In the genomic region with DNA sequence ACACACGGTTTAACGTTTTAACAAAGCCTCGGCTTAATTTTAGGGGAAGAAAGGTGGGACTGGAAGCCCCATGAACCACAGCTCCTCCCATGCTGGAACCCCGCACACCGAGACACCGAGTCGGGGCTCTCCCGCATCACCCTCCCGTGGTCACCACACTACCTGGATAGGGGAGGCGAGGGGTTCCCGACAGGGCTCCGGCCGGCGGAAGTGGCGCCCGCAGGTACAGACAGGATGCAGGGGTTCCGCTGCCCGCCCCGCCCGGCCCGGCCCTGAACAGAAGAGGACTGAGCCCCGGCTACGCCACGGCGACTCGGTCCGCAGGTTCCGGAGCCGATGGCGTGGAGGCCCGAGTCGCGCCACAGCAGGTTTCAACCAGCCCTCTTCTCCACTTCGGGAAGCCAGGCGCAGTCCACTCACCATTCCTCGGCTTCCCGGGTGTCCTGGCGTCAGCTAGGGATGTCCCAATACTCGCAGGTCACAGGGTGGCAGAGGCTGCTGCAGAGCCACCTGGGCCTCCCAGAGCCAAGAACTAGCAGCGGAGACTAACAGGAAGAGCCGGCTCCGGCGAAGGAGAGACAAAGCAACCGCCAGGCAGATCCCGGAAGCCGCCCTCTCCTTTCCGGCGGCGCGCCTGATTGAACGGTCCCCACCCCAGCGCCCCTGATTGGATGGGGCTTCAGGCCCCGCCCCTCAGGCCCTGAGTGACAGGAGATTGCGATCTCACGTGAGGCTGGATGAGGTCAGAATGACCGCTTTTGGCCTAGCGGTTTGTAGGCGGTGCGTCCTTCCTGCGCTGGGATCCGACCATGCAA, we compare ENCODE assay signal across 7 cellular contexts.
DNase-seq lines count a peak whose midpoint lies in the region; ATAC-seq and TF ChIP-seq lines count a peak whose summit lies in the region.

A gene (minus strand): TSS at position 580 of the 815 bp plus-strand sequence. CDS start 157 bp downstream, at position 423.

- ATAC-seq in GM18508 (IDR thresholded peaks at IDR 0.05; ENCODE audit: insufficient read depth, unreplicated experiment) = peak; percentile 98
- ATAC-seq in HG02981 (IDR thresholded peaks at IDR 0.05; ENCODE audit: unreplicated experiment) = peak; percentile 100

- in situ Hi-C loops in astrocyte of the cerebellum (cut with HindIII; ENCODE audit: low sequenced_read_pairs) = no loop called here

- H3K4me3 ChIP-seq in astrocyte of the cerebellum (ENCODE audit: low read depth, low read length) = peak within 1 kb of the TSS; percentile 98

- peak; percentile 95 for DNase-seq in NCI-H2029 (lab: John Stamatoyannopoulos, UW)
- DNase-seq in T-helper 22 cell (ENCODE audit: low read depth) = peak; percentile 75
- DNase-seq in astrocyte of the cerebellum (ENCODE audit: low read depth) = peak; percentile 91
- DNase-seq in hippocampal formation (lab: John Stamatoyannopoulos, UW) = peak; percentile 92 to 97
- DNase-seq in retina = peak; percentile 96

- TF ChIP-seq CTCF in astrocyte of the cerebellum (IDR thresholded peaks at IDR 0.05; ENCODE audit: low read depth, low read length, missing control alignments) = no peak

Comparison
In these comparisons a context has a peak if more than half of its experiments do, and no peak if none do; other contexts are left out.
1. Peak in every context shown above with its lines: DNase-seq, ATAC-seq and H3K4me3 ChIP-seq.